ENCODE assay signal across 1 cellular context in genomic region chr18:55884498-55884897, GRCh38.
TF ChIP-seq lines count a peak whose summit lies in the region.

No MANE protein-coding gene starts in this region.

TF ChIP-seq in H1, 55 proteins besides CTCF, POLR2A, EP300 and RAD21 (continued from another document):
- TF ChIP-seq ATF2 (IDR thresholded peaks at IDR 0.05; ENCODE audit: low read length) (no peak), YY1 (IDR thresholded peaks at IDR 0.05; ENCODE audit: low read depth, low read length) (no peak), SP4 (IDR thresholded peaks at IDR 0.05; ENCODE audit: low read length) (no peak)
